In the genomic region with DNA sequence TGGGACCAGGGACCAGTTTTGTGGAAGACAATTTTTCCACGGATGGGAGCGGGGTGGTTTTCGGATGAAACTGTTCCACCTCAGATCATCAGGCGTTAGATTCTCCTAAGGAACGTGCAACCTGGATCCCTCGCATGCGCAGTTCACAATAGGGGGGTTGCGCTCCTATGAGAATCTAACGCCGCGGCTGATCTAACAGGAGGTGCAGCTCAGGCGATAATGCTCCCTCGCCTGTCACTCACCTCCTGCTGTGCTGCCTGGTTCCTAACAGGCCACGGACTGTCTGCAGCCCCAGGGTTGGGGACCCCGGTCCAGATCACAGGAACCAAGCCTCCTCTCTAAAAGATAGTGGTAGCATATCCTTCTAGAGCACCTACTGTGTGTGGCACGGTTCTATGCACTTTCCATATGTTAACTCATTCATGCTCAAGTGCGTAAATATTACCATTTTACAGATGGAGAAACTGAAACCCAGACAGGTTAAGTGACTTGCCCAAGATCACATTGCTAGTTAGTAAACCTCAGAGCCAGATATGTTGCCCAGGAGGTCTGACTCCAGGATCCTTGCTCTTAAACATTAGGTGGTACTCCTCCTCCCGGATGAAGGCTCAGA, we compare ENCODE assay signal across 18 cellular contexts. TPM values are rescaled to one million over a fixed set of nuclear protein-coding genes. Genes with fewer than 3 reads are reported as not detected.
"Had no signal": no experiment of that assay in that cellular context is flagged by ENCODE, and none has a peak within 500 bp of the region (broad histone marks: within the 10 kb centered on the region; RNA-seq: fewer than 3 reads in every experiment).

No MANE protein-coding gene starts in this region.

- H3K79me2 ChIP-seq: hepatocyte had no signal

- ATAC-seq: esophagus mucosa, left lung had no signal

- DNase-seq: activated naive CD4-positive, alpha-beta T cell; natural killer cell; stimulated activated CD8-positive, alpha-beta memory T cell treated with anti-CD3 and anti-CD28 coated beads, Interleukin-4, amount 100 ng/mL, for 48 hours; stimulated activated naive CD8-positive, alpha-beta T cell treated with anti-CD3 and anti-CD28 coated beads, Interleukin-15, Interleukin-2, amounts not matched to agents 100 U/mL and 50 U/mL, for 24 hours; SW 1271 had no signal

- H3K27me3 Mint-ChIP-seq: memory B cell had no signal

- H3K4me2 ChIP-seq: hepatocyte, smooth muscle cell had no signal

- H3K36me3 Mint-ChIP-seq: memory B cell, natural killer cell had no signal

- H3K4me3 ChIP-seq: hepatocyte, left lung, smooth muscle cell, suprapubic skin had no signal

- H3K27ac ChIP-seq: hepatocyte, left lung, suprapubic skin had no signal

- H3K36me3 ChIP-seq: ascending aorta, left lung, suprapubic skin had no signal

- H3K27me3 ChIP-seq: ascending aorta, hepatocyte, left lung, suprapubic skin had no signal

- H3K9me3 ChIP-seq: ascending aorta, left lung, suprapubic skin had no signal

- FAIRE-seq: endometrium, kidney had no signal

- H3K4me3 Mint-ChIP-seq: memory B cell, natural killer cell had no signal

- H3K9me3 Mint-ChIP-seq: memory B cell, natural killer cell had no signal

- H3K27ac Mint-ChIP-seq: memory B cell, natural killer cell, progenitor cell of endocrine pancreas had no signal

- H2AFZ ChIP-seq: hepatocyte had no signal

RNA-seq across cellular contexts. Expression of gene SPDEF, which starts 25.3 kb away (rescaled TPM):
- total RNA-seq: activated CD8-positive, alpha-beta memory T cell treated with anti-CD3 and anti-CD28 coated beads for 36 hours; ascending aorta; occipital lobe; smooth muscle cell; T-helper 2 cell treated with Interferon-gamma antibody and Interleukin-4, amounts not matched to agents 100 ng/mL and 5 ng/mL, for 36 hours had no signal
